1 cellular context compared by ENCODE assay signal in the genomic region with DNA sequence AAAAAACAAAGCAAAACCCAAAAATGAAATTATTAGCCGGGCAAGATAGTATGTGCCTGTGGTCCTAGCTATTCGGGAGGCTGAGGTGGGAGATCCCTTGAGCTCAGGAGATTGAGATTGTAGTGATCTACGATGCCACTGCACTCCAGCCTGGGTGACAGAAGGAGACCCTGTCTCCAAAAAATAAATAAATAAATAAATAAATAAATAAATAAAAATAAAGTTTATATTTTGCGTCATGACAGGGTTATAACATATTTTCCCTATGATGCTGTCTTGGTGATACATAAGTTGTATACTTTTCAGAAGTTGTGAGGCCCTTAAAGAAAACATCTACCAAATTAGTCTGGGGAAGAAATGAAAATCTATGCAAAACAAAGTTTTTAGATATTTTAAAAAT.
A peak's percentile ranks its signal among the peaks of the same experiment; 100 is the strongest.
TF ChIP-seq lines count a peak whose summit lies in the region.

No MANE protein-coding gene starts in this region.

TF ChIP-seq in HEK293, 187 proteins besides CTCF, POLR2A, EP300 and RAD21 (continued from another document):
- TF ChIP-seq, protein P1, sequence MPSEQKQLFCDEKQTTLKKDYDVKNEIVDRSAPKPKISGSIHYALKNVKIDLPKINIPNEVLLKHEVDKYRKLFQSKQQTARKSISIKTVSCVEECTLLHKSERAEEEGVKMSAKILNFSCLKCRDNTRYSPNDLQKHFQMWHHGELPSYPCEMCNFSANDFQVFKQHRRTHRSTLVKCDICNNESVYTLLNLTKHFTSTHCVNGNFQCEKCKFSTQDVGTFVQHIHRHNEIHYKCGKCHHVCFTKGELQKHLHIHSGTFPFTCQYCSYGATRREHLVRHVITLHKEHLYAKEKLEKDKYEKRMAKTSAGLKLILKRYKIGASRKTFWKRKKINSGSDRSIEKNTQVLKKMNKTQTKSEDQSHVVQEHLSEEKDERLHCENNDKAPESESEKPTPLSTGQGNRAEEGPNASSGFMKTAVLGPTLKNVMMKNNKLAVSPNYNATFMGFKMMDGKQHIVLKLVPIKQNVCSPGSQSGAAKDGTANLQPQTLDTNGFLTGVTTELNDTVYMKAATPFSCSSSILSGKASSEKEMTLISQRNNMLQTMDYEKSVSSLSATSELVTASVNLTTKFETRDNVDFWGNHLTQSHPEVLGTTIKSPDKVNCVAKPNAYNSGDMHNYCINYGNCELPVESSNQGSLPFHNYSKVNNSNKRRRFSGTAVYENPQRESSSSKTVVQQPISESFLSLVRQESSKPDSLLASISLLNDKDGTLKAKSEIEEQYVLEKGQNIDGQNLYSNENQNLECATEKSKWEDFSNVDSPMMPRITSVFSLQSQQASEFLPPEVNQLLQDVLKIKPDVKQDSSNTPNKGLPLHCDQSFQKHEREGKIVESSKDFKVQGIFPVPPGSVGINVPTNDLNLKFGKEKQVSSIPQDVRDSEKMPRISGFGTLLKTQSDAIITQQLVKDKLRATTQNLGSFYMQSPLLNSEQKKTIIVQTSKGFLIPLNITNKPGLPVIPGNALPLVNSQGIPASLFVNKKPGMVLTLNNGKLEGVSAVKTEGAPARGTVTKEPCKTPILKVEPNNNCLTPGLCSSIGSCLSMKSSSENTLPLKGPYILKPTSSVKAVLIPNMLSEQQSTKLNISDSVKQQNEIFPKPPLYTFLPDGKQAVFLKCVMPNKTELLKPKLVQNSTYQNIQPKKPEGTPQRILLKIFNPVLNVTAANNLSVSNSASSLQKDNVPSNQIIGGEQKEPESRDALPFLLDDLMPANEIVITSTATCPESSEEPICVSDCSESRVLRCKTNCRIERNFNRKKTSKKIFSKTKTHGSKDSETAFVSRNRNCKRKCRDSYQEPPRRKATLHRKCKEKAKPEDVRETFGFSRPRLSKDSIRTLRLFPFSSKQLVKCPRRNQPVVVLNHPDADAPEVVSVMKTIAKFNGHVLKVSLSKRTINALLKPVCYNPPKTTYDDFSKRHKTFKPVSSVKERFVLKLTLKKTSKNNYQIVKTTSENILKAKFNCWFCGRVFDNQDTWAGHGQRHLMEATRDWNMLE (tag by site-specific recombination; conservative IDR thresholded peaks at IDR 0.05; ENCODE audit: low read depth): peak; percentile 58; the same call in 1 of the 2 replicates
- TF ChIP-seq, protein P2, sequence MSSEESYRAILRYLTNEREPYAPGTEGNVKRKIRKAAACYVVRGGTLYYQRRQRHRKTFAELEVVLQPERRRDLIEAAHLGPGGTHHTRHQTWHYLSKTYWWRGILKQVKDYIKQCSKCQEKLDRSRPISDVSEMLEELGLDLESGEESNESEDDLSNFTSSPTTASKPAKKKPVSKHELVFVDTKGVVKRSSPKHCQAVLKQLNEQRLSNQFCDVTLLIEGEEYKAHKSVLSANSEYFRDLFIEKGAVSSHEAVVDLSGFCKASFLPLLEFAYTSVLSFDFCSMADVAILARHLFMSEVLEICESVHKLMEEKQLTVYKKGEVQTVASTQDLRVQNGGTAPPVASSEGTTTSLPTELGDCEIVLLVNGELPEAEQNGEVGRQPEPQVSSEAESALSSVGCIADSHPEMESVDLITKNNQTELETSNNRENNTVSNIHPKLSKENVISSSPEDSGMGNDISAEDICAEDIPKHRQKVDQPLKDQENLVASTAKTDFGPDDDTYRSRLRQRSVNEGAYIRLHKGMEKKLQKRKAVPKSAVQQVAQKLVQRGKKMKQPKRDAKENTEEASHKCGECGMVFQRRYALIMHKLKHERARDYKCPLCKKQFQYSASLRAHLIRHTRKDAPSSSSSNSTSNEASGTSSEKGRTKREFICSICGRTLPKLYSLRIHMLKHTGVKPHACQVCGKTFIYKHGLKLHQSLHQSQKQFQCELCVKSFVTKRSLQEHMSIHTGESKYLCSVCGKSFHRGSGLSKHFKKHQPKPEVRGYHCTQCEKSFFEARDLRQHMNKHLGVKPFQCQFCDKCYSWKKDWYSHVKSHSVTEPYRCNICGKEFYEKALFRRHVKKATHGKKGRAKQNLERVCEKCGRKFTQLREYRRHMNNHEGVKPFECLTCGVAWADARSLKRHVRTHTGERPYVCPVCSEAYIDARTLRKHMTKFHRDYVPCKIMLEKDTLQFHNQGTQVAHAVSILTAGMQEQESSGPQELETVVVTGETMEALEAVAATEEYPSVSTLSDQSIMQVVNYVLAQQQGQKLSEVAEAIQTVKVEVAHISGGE (tag by site-specific recombination; conservative IDR thresholded peaks at IDR 0.05; ENCODE audit: low read depth): 0 out of 2 replicates have a peak, but pooled peaks have one; percentile 30
- 0 out of 2 replicates have a peak, but pooled peaks have one; percentile 29 for TF ChIP-seq ZNF266 (tag by site-specific recombination; IDR thresholded peaks at IDR 0.05; ENCODE audit: low read depth)
- TF ChIP-seq, protein P3, sequence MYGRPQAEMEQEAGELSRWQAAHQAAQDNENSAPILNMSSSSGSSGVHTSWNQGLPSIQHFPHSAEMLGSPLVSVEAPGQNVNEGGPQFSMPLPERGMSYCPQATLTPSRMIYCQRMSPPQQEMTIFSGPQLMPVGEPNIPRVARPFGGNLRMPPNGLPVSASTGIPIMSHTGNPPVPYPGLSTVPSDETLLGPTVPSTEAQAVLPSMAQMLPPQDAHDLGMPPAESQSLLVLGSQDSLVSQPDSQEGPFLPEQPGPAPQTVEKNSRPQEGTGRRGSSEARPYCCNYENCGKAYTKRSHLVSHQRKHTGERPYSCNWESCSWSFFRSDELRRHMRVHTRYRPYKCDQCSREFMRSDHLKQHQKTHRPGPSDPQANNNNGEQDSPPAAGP (tag by site-specific recombination; IDR thresholded peaks at IDR 0.05): no peak
- no peak for TF ChIP-seq ZNF473 (tag by site-specific recombination; IDR thresholded peaks at IDR 0.05)
- peak; percentile 41; the same call in 1 of the 2 replicates for TF ChIP-seq ZNF140 (tag by site-specific recombination; IDR thresholded peaks at IDR 0.05)
- TF ChIP-seq ZNF623 (tag by site-specific recombination; IDR thresholded peaks at IDR 0.05): peak; percentile 45
- no peak for TF ChIP-seq ZNF292 (tag by site-specific recombination; IDR thresholded peaks at IDR 0.05; ENCODE audit: borderline replicate concordance, low read depth)
- TF ChIP-seq, protein P4, sequence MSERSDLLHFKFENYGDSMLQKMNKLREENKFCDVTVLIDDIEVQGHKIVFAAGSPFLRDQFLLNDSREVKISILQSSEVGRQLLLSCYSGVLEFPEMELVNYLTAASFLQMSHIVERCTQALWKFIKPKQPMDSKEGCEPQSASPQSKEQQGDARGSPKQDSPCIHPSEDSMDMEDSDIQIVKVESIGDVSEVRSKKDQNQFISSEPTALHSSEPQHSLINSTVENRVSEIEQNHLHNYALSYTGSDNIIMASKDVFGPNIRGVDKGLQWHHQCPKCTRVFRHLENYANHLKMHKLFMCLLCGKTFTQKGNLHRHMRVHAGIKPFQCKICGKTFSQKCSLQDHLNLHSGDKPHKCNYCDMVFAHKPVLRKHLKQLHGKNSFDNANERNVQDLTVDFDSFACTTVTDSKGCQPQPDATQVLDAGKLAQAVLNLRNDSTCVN (tag by site-specific recombination; optimal IDR thresholded peaks at IDR 0.05): no peak
- peak; percentile 78; the same call in 1 of the 2 replicates for TF ChIP-seq ZNF394 (tag by site-specific recombination; IDR thresholded peaks at IDR 0.05; ENCODE audit: borderline replicate concordance)
- no peak for TF ChIP-seq ZNF114 (tag by site-specific recombination; IDR thresholded peaks at IDR 0.05)
- peak; percentile 22 for TF ChIP-seq ZNF510 (tag by site-specific recombination; IDR thresholded peaks at IDR 0.05; ENCODE audit: insufficient replicate concordance)
- peak; percentile 53 for TF ChIP-seq ZNF426 (tag by site-specific recombination; IDR thresholded peaks at IDR 0.05)
- no peak for TF ChIP-seq ZNF416 (tag by site-specific recombination; IDR thresholded peaks at IDR 0.05)
- no peak for TF ChIP-seq ZNF600 (tag by site-specific recombination; IDR thresholded peaks at IDR 0.05)
